In genomic region chr5:172901788-172902496, GRCh38 we compare ENCODE assay signal across 10 cellular contexts. TPM values are rescaled to one million over a fixed set of nuclear protein-coding genes. Genes with fewer than 3 reads are reported as not detected.
A peak's percentile ranks its signal among the peaks of the same experiment; 100 is the strongest.
DNase-seq lines count a peak whose midpoint lies in the region; ATAC-seq and TF ChIP-seq lines count a peak whose summit lies in the region.
"Had no signal": no experiment of that assay in that cellular context is flagged by ENCODE, and none has a peak within 500 bp of the region (broad histone marks: within the 10 kb centered on the region; RNA-seq: fewer than 3 reads in every experiment).

No MANE protein-coding gene starts in this region.

- no peak overlapping the region for H3K4me3 Mint-ChIP-seq in endodermal cell
- H3K4me3 Mint-ChIP-seq in nephron, result no peak overlapping the region
- H3K4me3 Mint-ChIP-seq: neural crest cell had no signal

- H3K4me1 Mint-ChIP-seq in endodermal cell (peaks cover 31% of the 10 kb centered on the region), nephron (peaks cover 75% of the 10 kb centered on the region)

- intact Hi-C loops in heart left ventricle (cut with DNase I), result loop anchor here (2.0 to 10.0 kb wide), 11 partner anchors 29 to 187 kb away; partner anchors contain the start of genes DUSP1 (in 6 of the 10) and ERGIC1 (in 1 of the 10)
- intact Hi-C loops in left cardiac atrium (cut with DNase I), result loop anchor here (10.0 kb wide), 2 partner anchors 127 to 187 kb away; partner anchors contain the start of gene DUSP1 (in 2 of the 2)
- intact Hi-C loops in aorta (cut with DNase I), result loop anchor here (2.0 to 5.0 kb wide), 4 partner anchors 29 to 131 kb away; partner anchors contain the start of gene DUSP1 (in 2 of the 2)

- H3K9ac ChIP-seq in endodermal cell (ENCODE audit: extremely low read depth, low read length, poor library complexity, severe bottlenecking), result no peak overlapping the region
- H3K9ac ChIP-seq: BLaER1 had no signal

- TF ChIP-seq POLR2A in heart left ventricle (IDR thresholded peaks at IDR 0.05), result no peak

- no peaks in the 10 kb centered on the region for H3K9me3 Mint-ChIP-seq in endodermal cell
- no peaks in the 10 kb centered on the region for H3K9me3 Mint-ChIP-seq in nephron
- H3K9me3 Mint-ChIP-seq: neural crest cell had no signal

- H3K27ac Mint-ChIP-seq in endodermal cell (peak overlapping the region; percentile 86), nephron (peak overlapping the region; percentile 83 to 92 (median 88))

- peaks cover 2 to 86% (median 69%) of the 10 kb centered on the region in 12 donors for H3K4me1 ChIP-seq in heart left ventricle
- H3K4me1 ChIP-seq in endodermal cell (ENCODE audit: control insufficient read depth, insufficient read depth, low read length), result peaks cover 10% of the 10 kb centered on the region
- peaks cover 0 to 6% of the 10 kb centered on the region in 2 donors for H3K4me1 ChIP-seq in aorta (ENCODE audit: control insufficient read depth in 1 of 2, insufficient read depth in 2 of 2, low read length in 2 of 2)

- TF ChIP-seq CTCF in heart left ventricle (IDR thresholded peaks at IDR 0.05) (no peak), endodermal cell (conservative IDR thresholded peaks at IDR 0.05) (no peak), nephron (IDR thresholded peaks at IDR 0.05; ENCODE audit: unreplicated experiment in 3 of 3) (no peak)

- DNase-seq in heart left ventricle (no peak), left cardiac atrium (no peak), endodermal cell (peak; percentile 63), aorta (no peak), GOT3 (lab: John Stamatoyannopoulos, UW) (no peak)
- no peak for DNase-seq in stimulated activated CD4-positive, alpha-beta T cell treated with anti-CD3 and anti-CD28 coated beads, Interleukin-4, amount 100 ng/mL, for 4 hours

- no peaks in the 10 kb centered on the region for H3K27me3 ChIP-seq in heart left ventricle
- H3K27me3 ChIP-seq in endodermal cell (ENCODE audit: control insufficient read depth, insufficient read depth, low read length, poor library complexity, severe bottlenecking), result no peaks in the 10 kb centered on the region
- no peaks in the 10 kb centered on the region for H3K27me3 ChIP-seq in aorta (ENCODE audit: control insufficient read depth in 1 of 2, insufficient read depth in 2 of 2, low read length in 1 of 2)
- H3K27me3 ChIP-seq: BLaER1 had no signal

- no peak for ATAC-seq in heart left ventricle
- ATAC-seq in left cardiac atrium, result no peak
- no peak for ATAC-seq in aorta (ENCODE audit: low FRiP score)
- ATAC-seq in HG03432 (IDR thresholded peaks at IDR 0.05; ENCODE audit: unreplicated experiment), result no peak

- WGBS in heart left ventricle, 4 donors, result 76 to 79% (median 78%) methylated on average over 9 of the region's 9 CpGs
- WGBS in endodermal cell (ENCODE audit: insufficient coverage in 1 of 2, insufficient read length in 1 of 2), 2 experiments, result 93 to 95% methylated on average over 7 to 9 of the region's 9 CpGs
- 59 to 63% methylated on average over 9 of the region's 9 CpGs for WGBS in aorta, 2 donors

- H3K36me3 Mint-ChIP-seq in endodermal cell (ENCODE audit: low read depth) (peaks cover 36% of the 10 kb centered on the region), nephron (ENCODE audit: low read depth) (peaks cover 28% of the 10 kb centered on the region)

- peaks cover 1% of the 10 kb centered on the region for H3K27me3 Mint-ChIP-seq in endodermal cell (ENCODE audit: insufficient read depth)
- no peaks in the 10 kb centered on the region for H3K27me3 Mint-ChIP-seq in nephron (ENCODE audit: low read depth)

- H3K36me3 ChIP-seq in heart left ventricle, result peaks cover 0 to 18% (median 0%) of the 10 kb centered on the region in 9 donors
- peaks cover 45% of the 10 kb centered on the region for H3K36me3 ChIP-seq in endodermal cell (ENCODE audit: control insufficient read depth, insufficient read depth, low read length)
- no peaks in the 10 kb centered on the region for H3K36me3 ChIP-seq in aorta (ENCODE audit: control insufficient read depth in 1 of 2, insufficient read depth in 2 of 2, low read length in 1 of 2)

- no peaks in the 10 kb centered on the region for H3K9me3 ChIP-seq in heart left ventricle
- no peaks in the 10 kb centered on the region for H3K9me3 ChIP-seq in endodermal cell (ENCODE audit: control insufficient read depth, low read length)
- no peaks in the 10 kb centered on the region for H3K9me3 ChIP-seq in aorta (ENCODE audit: control insufficient read depth, low read length)
- H3K9me3 ChIP-seq: BLaER1 had no signal

- H3K27ac ChIP-seq in heart left ventricle (peak overlapping the region; percentile 28 to 96 (median 90)), endodermal cell (ENCODE audit: low read depth, low read length) (peak overlapping the region; percentile 17), aorta (ENCODE audit: low read depth in 1 of 2, low read length in 2 of 2) (peak overlapping the region; percentile 93 to 99)

- no peak overlapping the region for H3K4me3 ChIP-seq in heart left ventricle
- no peak overlapping the region for H3K4me3 ChIP-seq in endodermal cell (ENCODE audit: low read length)
- H3K4me3 ChIP-seq in aorta (ENCODE audit: low read length in 2 of 2), result no peak overlapping the region
- H3K4me3 ChIP-seq: BLaER1 had no signal

RNA-seq across cellular contexts. Expression of gene RPL26L1, which starts 57.3 kb away (rescaled TPM):
- total RNA-seq in heart left ventricle (10 to 100 TPM; 19.8 to 36.7 (median 29.5) TPM), left cardiac atrium (10 to 100 TPM; 22.4 to 22.6 TPM), endodermal cell (10 to 100 TPM; 56.7 to 60.0 TPM), aorta (10 to 100 TPM; 16.7 to 31.2 TPM)
- polyA plus RNA-seq in heart left ventricle (10 to 100 TPM; 50.3 to 79.5 TPM), aorta (10 to 100 TPM; 28.2 to 30.4 TPM)
- 72.4 TPM for polyA plus RNA-seq in endodermal cell (2013, experiment 1 of 2)
- 76.0 TPM for polyA plus RNA-seq in endodermal cell (2013, experiment 2 of 2)

Comparison
In these comparisons a context has a peak if more than half of its experiments do, and no peak if none do; other contexts are left out.
1. H3K27ac ChIP-seq: peak in every context shown above with its lines; median percentile 96 in aorta; 90 in heart left ventricle; 17 in endodermal cell.